9 cellular contexts compared by ENCODE assay signal in the genomic region with DNA sequence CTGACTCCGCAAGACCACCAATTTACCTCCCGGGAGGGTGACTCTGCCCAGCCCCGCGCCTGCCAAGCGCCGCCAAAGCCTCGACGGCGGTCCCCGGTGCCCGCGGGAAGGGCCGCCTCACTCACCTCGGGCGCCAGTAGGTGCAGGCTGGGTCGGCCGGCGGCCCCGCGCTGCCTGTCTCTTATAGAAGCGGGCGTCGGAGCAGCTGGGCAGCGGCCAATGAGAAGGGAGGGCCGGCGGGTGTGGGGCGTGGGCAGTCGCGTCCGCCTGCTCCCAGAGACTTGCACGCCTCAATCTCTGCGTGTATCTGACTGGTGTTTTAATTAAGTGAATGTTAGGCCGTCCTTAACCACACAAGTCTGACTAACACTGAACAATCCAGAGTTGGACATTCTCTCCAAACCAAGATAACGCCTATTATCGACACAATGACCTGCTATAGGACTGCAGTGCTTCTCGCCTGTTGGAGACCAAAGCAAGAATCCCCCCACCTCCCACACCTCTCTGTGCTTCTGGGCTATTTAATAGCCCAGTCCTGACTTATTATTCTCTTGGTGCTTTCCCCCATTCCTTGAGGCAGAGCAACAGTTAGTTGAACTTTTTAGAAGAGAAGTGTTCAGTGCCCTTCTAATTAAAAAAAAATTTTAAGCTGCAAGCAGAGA. TPM values are rescaled to one million over a fixed set of nuclear protein-coding genes. Genes with fewer than 3 reads are reported as not detected.
DNase-seq lines count a peak whose midpoint lies in the region; ATAC-seq, FAIRE-seq and TF ChIP-seq lines count a peak whose summit lies in the region.
"Had no signal": no experiment of that assay in that cellular context is flagged by ENCODE, and none has a peak within 500 bp of the region (broad histone marks: within the 10 kb centered on the region; RNA-seq: fewer than 3 reads in every experiment).

A gene (minus strand): TSS at position 154 of the 662 bp plus-strand sequence. CDS start 5,507 bp downstream, outside the sequence.

- no peak within 1 kb of the TSS for H3K4me3 Mint-ChIP-seq in activated CD8-positive, alpha-beta memory T cell treated with anti-CD3 and anti-CD28 coated beads, Interleukin-2, amount 10 ng/mL, durations not matched to agents 7 days and 5 days
- H3K4me3 Mint-ChIP-seq: activated CD4-positive, alpha-beta T cell treated with anti-CD3 and anti-CD28 coated beads, Interleukin-2, amount 10 ng/mL, durations not matched to agents 24 days and 14 days; effector memory CD8-positive, alpha-beta T cell had no signal

- peaks cover 3% of the 10 kb centered on the region; the same call in 1 of the 2 replicates for H3K4me1 ChIP-seq in HUES48 (ENCODE audit: control insufficient read depth, insufficient read depth, low read length)
- no peaks in the 10 kb centered on the region for H3K4me1 ChIP-seq in GM12878 (ENCODE audit: control insufficient read depth, insufficient read depth, low read length)
- H3K4me1 ChIP-seq in PC-3 (ENCODE audit: insufficient read depth, low read length), result no peaks in the 10 kb centered on the region

- TF ChIP-seq POLR2A in GM12878 (IDR thresholded peaks at IDR 0.05; ENCODE audit: low read depth, low read length), result no peak

- no TSS peak for BruUV-seq in GM12878 (replicated peaks; lab: Mats Ljungman, UMichigan)
- no TSS peak for BruUV-seq in PC-3 (replicated peaks; lab: Mats Ljungman, UMichigan)

- TF ChIP-seq RAD21 in GM12878 (IDR thresholded peaks at IDR 0.05; ENCODE audit: insufficient read depth, low read depth, low read length), result no peak

- no peak within 1 kb of the TSS for H3K27ac ChIP-seq in HUES48 (ENCODE audit: low read depth, low read length)
- no peak within 1 kb of the TSS for H3K27ac ChIP-seq in GM12878 (ENCODE audit: control insufficient read depth, insufficient read depth)
- no peak within 1 kb of the TSS for H3K27ac ChIP-seq in PC-3 (ENCODE audit: low read length)

- RAD21 ChIA-PET in GM12878 (lab: Charles Lee; ENCODE audit: unreplicated experiment), result no interaction called here

- no peak for DNase-seq in GM12878 (ENCODE audit: low read depth, low spot score)
- peak; percentile 88 for DNase-seq in iPS-NIHi11 (ENCODE audit: low spot score)
- DNase-seq in stromal cell of bone marrow (ENCODE audit: low read depth), result peak; percentile 3
- no peak for DNase-seq in activated CD8-positive, alpha-beta memory T cell treated with anti-CD3 and anti-CD28 coated beads, Interleukin-2, amount 10 ng/mL, durations not matched to agents 7 days and 5 days
- no peak for DNase-seq in PC-3
- DNase-seq: activated CD4-positive, alpha-beta T cell treated with anti-CD3 and anti-CD28 coated beads, Interleukin-2, amount 10 ng/mL, durations not matched to agents 24 days and 14 days; effector memory CD8-positive, alpha-beta T cell had no signal

- no peaks in the 10 kb centered on the region for H3K9me3 ChIP-seq in HUES48 (ENCODE audit: control insufficient read depth, insufficient read depth, low read length)
- no peaks in the 10 kb centered on the region for H3K9me3 ChIP-seq in GM12878 (replicated peaks; ENCODE audit: control insufficient read depth, insufficient read depth, low read length)
- no peaks in the 10 kb centered on the region for H3K9me3 ChIP-seq in PC-3 (ENCODE audit: low read length)

- SMC1A ChIA-PET in GM12878 (lab: Charles Lee; ENCODE audit: uncharacterized antibody, unreplicated experiment), result no interaction called here

- no peaks in the 10 kb centered on the region for H3K9me3 Mint-ChIP-seq in activated CD8-positive, alpha-beta memory T cell treated with anti-CD3 and anti-CD28 coated beads, Interleukin-2, amount 10 ng/mL, durations not matched to agents 7 days and 5 days (ENCODE audit: low read depth)
- H3K9me3 Mint-ChIP-seq: effector memory CD8-positive, alpha-beta T cell had no signal

- no peaks in the 10 kb centered on the region for H3K36me3 Mint-ChIP-seq in activated CD8-positive, alpha-beta memory T cell treated with anti-CD3 and anti-CD28 coated beads, Interleukin-2, amount 10 ng/mL, durations not matched to agents 7 days and 5 days

- POLR2A ChIA-PET in GM12878 (lab: Charles Lee), result no interaction called here
- POLR2A ChIA-PET in PC-3 (lab: Charles Lee; ENCODE audit: unreplicated experiment), result no interaction called here

- H3K36me3 ChIP-seq in HUES48 (ENCODE audit: control insufficient read depth, insufficient read depth, low read length), result no peaks in the 10 kb centered on the region
- H3K36me3 ChIP-seq in GM12878 (ENCODE audit: control insufficient read depth in 2 of 2, insufficient read depth in 2 of 2, low read length in 1 of 2), result no peaks in the 10 kb centered on the region
- no peaks in the 10 kb centered on the region for H3K36me3 ChIP-seq in PC-3 (ENCODE audit: low read depth, low read length)

- H4K20me1 ChIP-seq in GM12878 (ENCODE audit: control insufficient read depth, insufficient read depth) (no peaks in the 10 kb centered on the region), PC-3 (ENCODE audit: low read length) (no peaks in the 10 kb centered on the region)

- H3K4me1 Mint-ChIP-seq in activated CD8-positive, alpha-beta memory T cell treated with anti-CD3 and anti-CD28 coated beads, Interleukin-2, amount 10 ng/mL, durations not matched to agents 7 days and 5 days, result no peaks in the 10 kb centered on the region

- peaks cover 64% of the 10 kb centered on the region for H3K27me3 Mint-ChIP-seq in activated CD8-positive, alpha-beta memory T cell treated with anti-CD3 and anti-CD28 coated beads, Interleukin-2, amount 10 ng/mL, durations not matched to agents 7 days and 5 days

- no peak for FAIRE-seq in GM12878 (lab: Jason Lieb, UNC)

- H3K9ac ChIP-seq in HUES48 (ENCODE audit: low read depth, low read length) (no peak within 1 kb of the TSS), GM12878 (ENCODE audit: control insufficient read depth, insufficient read depth, low read length) (no peak within 1 kb of the TSS), PC-3 (ENCODE audit: low read length) (no peak within 1 kb of the TSS)

- intact Hi-C loops in GM12878 (cut with micrococcal nuclease; ENCODE audit: unreplicated experiment), result no loop called here
- intact Hi-C loops in PC-3 (cut with micrococcal nuclease), result no loop called here

- H3K4me3 ChIP-seq in HUES48 (ENCODE audit: low read depth, low read length), result peak within 1 kb of the TSS; percentile 51
- H3K4me3 ChIP-seq in GM12878, result no peak within 1 kb of the TSS
- H3K4me3 ChIP-seq in PC-3 (ENCODE audit: low read length), result no peak within 1 kb of the TSS

- H3K27ac Mint-ChIP-seq in activated CD8-positive, alpha-beta memory T cell treated with anti-CD3 and anti-CD28 coated beads, Interleukin-2, amount 10 ng/mL, durations not matched to agents 7 days and 5 days, result no peak within 1 kb of the TSS
- H3K27ac Mint-ChIP-seq: activated CD4-positive, alpha-beta T cell treated with anti-CD3 and anti-CD28 coated beads, Interleukin-2, amount 10 ng/mL, durations not matched to agents 24 days and 14 days; effector memory CD8-positive, alpha-beta T cell had no signal

- H3K27me3 ChIP-seq in HUES48 (ENCODE audit: control insufficient read depth, insufficient read depth, low read length), result peaks cover 35% of the 10 kb centered on the region
- no peaks in the 10 kb centered on the region; a peak in 2 of 4 replicates for H3K27me3 ChIP-seq in GM12878 (replicated peaks in 1 of 2; ENCODE audit: control insufficient read depth in 2 of 2, insufficient read depth in 2 of 2, low read length in 1 of 2)
- peaks cover 27% of the 10 kb centered on the region for H3K27me3 ChIP-seq in PC-3 (ENCODE audit: low read length)

- 76% methylated on average over 30 of the region's 36 CpGs for WGBS in GM12878 (ENCODE audit: insufficient coverage, insufficient replicate concordance, low lambda C conversion rate, missing lambda C conversion rate)

- TF ChIP-seq EP300 in GM12878 (IDR thresholded peaks at IDR 0.05; ENCODE audit: borderline replicate concordance in 1 of 2, control insufficient read depth in 1 of 2, low read depth in 2 of 2, low read length in 2 of 2), result no peak

- no peaks in the 10 kb centered on the region for H3F3A ChIP-seq in PC-3 (ENCODE audit: low read length, unreplicated experiment)

- no peak for TF ChIP-seq CTCF in GM12878 (IDR thresholded peaks at IDR 0.05 in 2 of 3, conservative IDR thresholded peaks at IDR 0.05 in 1 of 3; ENCODE audit: control insufficient read depth in 2 of 3, extremely low read depth in 1 of 3, insufficient read depth in 1 of 3, low read depth in 3 of 3, low read length in 3 of 3)
- TF ChIP-seq CTCF in PC-3 (conservative IDR thresholded peaks at IDR 0.05; ENCODE audit: low read depth, low read length), result no peak

- peak; percentile 52 for ATAC-seq in GM12878
- ATAC-seq in GM18907 (IDR thresholded peaks at IDR 0.05; ENCODE audit: unreplicated experiment), result no peak
- ATAC-seq in activated CD8-positive, alpha-beta memory T cell treated with anti-CD3 and anti-CD28 coated beads, Interleukin-2, amount 10 ng/mL, durations not matched to agents 7 days and 5 days, result no peak
- no peak for ATAC-seq in PC-3
- ATAC-seq: effector memory CD8-positive, alpha-beta T cell had no signal

- in situ Hi-C loops in GM12878 (cut with MboI), result no loop called here

- CTCF ChIA-PET in GM12878 (lab: Yijun Ruan, JAX) (interaction anchor here (1.2 kb wide), 1 partner anchor 17 kb away, joined by 3 read pairs; no protein-coding TSS in a partner anchor), PC-3 (lab: Charles Lee) (no interaction called here)
- CTCF ChIA-PET in activated CD8-positive, alpha-beta memory T cell treated with anti-CD3 and anti-CD28 coated beads, Interleukin-2, amount 10 ng/mL, durations not matched to agents 7 days and 5 days (lab: Charles Lee), result interaction anchor here (0.5 kb wide), 1 partner anchor 457 kb away, joined by 4 read pairs; no protein-coding TSS in a partner anchor

- no peaks in the 10 kb centered on the region for H3K9me2 ChIP-seq in PC-3 (replicated peaks; ENCODE audit: low read length)

- H3K4me2 ChIP-seq in GM12878 (ENCODE audit: control insufficient read depth, insufficient read depth) (no peak within 1 kb of the TSS), PC-3 (ENCODE audit: low read length) (no peak within 1 kb of the TSS)

- H3K79me2 ChIP-seq in GM12878 (ENCODE audit: control insufficient read depth, insufficient read depth, low read length), result no peaks in the 10 kb centered on the region
- no peaks in the 10 kb centered on the region for H3K79me2 ChIP-seq in PC-3 (ENCODE audit: low read length)

- H2AFZ ChIP-seq in GM12878 (ENCODE audit: control insufficient read depth, low read depth, low read length) (no peak within 1 kb of the TSS), PC-3 (ENCODE audit: low read length) (no peak within 1 kb of the TSS)

RNA-seq across cellular contexts. Expression of the gene that starts here (rescaled TPM):
- 1.4 and 2.4 TPM in 2 replicates for total RNA-seq in GM12878 (2013; cell fraction: nucleolus; rRNA removed)
- 0.27 and 0.34 TPM in 2 replicates for total RNA-seq in GM12878 (2014; rRNA removed)
- total RNA-seq in GM12878 (2014; rRNA removed; fragmentation: Illumina TruSeq; extraction: Trizol), result 0.32 and 0.36 TPM in 2 replicates
- total RNA-seq in GM12878 (2021), result 0.23 and 0.27 TPM in 2 replicates
- 0.13 TPM for polyA plus RNA-seq in GM12878 (2011; ENCODE audit: low read depth)
- polyA plus RNA-seq in GM12878 (2011; rRNA removed), result 0.72 and 1.2 TPM in 2 replicates
- polyA plus RNA-seq in GM12878 (2011; cell fraction: cytosol; rRNA removed), result 0.13 and 0.22 TPM in 2 replicates
- polyA plus RNA-seq in GM12878 (2011; cell fraction: nucleus; rRNA removed), result 2.1 and 2.9 TPM in 2 replicates
- polyA plus RNA-seq in GM12878 (2012), result 0.18 and 0.25 TPM in 2 replicates
- 0.76 and 0.82 TPM in 2 replicates for polyA plus RNA-seq in GM12878 (2014; fragmentation: Illumina TruSeq; extraction: Trizol)
- under 1 TPM; 0.05 to 0.26 TPM for polyA plus RNA-seq in GM12878 (2014; fragmentation: Nextera tagmentation; extraction: Ambion mirVana)
- polyA plus RNA-seq in GM12878 (2014; rRNA removed), result 0.24 and 0.69 TPM in 2 replicates
- under 1 TPM; 0.23 to 0.32 TPM for polyA plus RNA-seq in GM12878 (2016; fragmentation: Nextera tagmentation; extraction: Ambion mirVana)
- 0.22 and 0.41 TPM in 2 replicates for polyA minus RNA-seq in GM12878 (2011; rRNA and poly(A)+ RNA removed)
- not detected in 2 replicates for polyA minus RNA-seq in GM12878 (2011; cell fraction: cytosol; rRNA and poly(A)+ RNA removed)
- 0.48 and 0.86 TPM in 2 replicates for polyA minus RNA-seq in GM12878 (2011; cell fraction: nucleus; rRNA and poly(A)+ RNA removed)
- under 1 TPM; 0.26 to 0.40 TPM for total RNA-seq in activated CD8-positive, alpha-beta memory T cell treated with anti-CD3 and anti-CD28 coated beads, Interleukin-2, amount 10 ng/mL, durations not matched to agents 7 days and 5 days
- 0.07 TPM in 1 of 2 replicates, not detected in the other for total RNA-seq in PC-3 (2014; rRNA removed)

Comparison
In these comparisons a context has a peak if more than half of its experiments do, and no peak if none do; other contexts are left out.
1. DNase-seq: peak in iPS-NIHi11 (single experiment) and stromal cell of bone marrow (single experiment); none in GM12878 (single experiment), activated CD8-positive, alpha-beta memory T cell treated with anti-CD3 and anti-CD28 coated beads, Interleukin-2, amount 10 ng/mL, durations not matched to agents 7 days and 5 days (single experiment) and PC-3 (single experiment).